Comparison of ENCODE assay signal across 17 cellular contexts in the genomic region with DNA sequence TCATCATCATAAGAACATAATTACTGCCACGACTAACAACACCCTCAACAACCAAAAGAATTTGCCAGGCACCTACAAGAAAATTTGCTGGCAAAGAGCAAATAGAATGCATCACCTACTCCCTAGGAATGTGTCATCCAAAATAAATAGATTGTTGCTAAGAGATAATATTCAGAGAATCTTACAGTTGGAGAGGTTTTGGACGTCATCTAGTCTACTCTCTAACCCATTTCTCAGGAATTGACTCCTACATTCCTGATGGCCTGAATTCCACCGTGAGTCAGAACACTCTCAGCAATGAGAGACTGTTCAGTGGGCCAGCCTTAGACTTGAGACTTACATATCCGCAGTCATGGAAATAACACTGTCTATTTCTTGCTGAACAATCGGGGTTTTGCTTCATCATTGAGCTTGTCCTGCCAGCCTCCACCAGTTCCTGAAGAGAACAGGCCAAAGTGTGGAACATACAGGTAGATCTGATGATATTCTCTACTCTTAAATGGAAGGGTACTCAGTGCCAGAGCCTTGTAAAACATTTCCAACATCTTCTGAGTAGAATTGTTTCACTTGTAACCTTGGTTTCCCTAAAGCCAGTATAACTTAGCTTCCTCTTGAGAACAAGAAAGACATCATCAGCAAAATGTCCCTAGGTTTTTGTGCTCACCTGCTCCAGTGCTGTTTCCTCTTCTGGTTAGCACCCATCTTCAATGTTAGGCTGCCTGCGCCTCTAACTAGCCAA. TPM values are rescaled to one million over a fixed set of nuclear protein-coding genes. Genes with fewer than 3 reads are reported as not detected.
DNase-seq lines count a peak whose midpoint lies in the region; ATAC-seq and TF ChIP-seq lines count a peak whose summit lies in the region.
"Had no signal": no experiment of that assay in that cellular context is flagged by ENCODE, and none has a peak within 500 bp of the region (broad histone marks: within the 10 kb centered on the region; RNA-seq: fewer than 3 reads in every experiment).

No MANE protein-coding gene starts in this region.

- no peaks in the 10 kb centered on the region for H3K9me2 ChIP-seq in SK-N-SH

- H3K4me3 ChIP-seq in SK-N-SH (ENCODE audit: low read depth in 2 of 2, low read length in 1 of 2) (peak overlapping the region; percentile 24 to 48; a peak in 3 of 4 replicates), retinal pigment epithelial cell (ENCODE audit: low read length) (no peak overlapping the region)
- H3K4me3 ChIP-seq: GM12878, lung, stomach had no signal

- no peaks in the 10 kb centered on the region for H3K36me3 ChIP-seq in SK-N-SH (replicated peaks in 1 of 2; ENCODE audit: control insufficient read depth in 1 of 2, insufficient read depth in 2 of 2, low read length in 1 of 2)
- H3K36me3 ChIP-seq: stomach had no signal

- TF ChIP-seq CTCF in SK-N-SH (IDR thresholded peaks at IDR 0.05): no peak
- TF ChIP-seq CTCF in retinal pigment epithelial cell (conservative IDR thresholded peaks at IDR 0.05; ENCODE audit: low read depth, low read length): no peak

- H3K9ac ChIP-seq in SK-N-SH: peak overlapping the region; percentile 89

- H3K4me1 ChIP-seq in SK-N-SH (ENCODE audit: control insufficient read depth in 1 of 2, insufficient read depth in 2 of 2, low read depth in 1 of 2, low read length in 1 of 2): peaks cover 2 to 42% of the 10 kb centered on the region in 2 experiments; a peak in 3 of 4 replicates

- peaks cover 63% of the 10 kb centered on the region for H3K79me2 ChIP-seq in SK-N-SH (ENCODE audit: insufficient read depth)

- no peak for ATAC-seq in GM19467 (IDR thresholded peaks at IDR 0.05; ENCODE audit: unreplicated experiment)
- ATAC-seq: GM12878 had no signal

- WGBS in SK-N-SH (ENCODE audit: low lambda C conversion rate): 13% methylated on average over 6 of the region's 6 CpGs

- DNase-seq in GM04504 (ENCODE audit: low read depth) (peak; percentile 96), SK-N-SH (no peak), fibroblast of peridontal ligament (ENCODE audit: extremely low read depth) (peak; percentile 95), retinal pigment epithelial cell (ENCODE audit: low read depth) (peak; percentile 64), SKM-1 (lab: John Stamatoyannopoulos, UW; ENCODE audit: unreplicated experiment) (no peak), cerebellar cortex (ENCODE audit: low spot score) (no peak)
- DNase-seq in activated CD8-positive, alpha-beta memory T cell treated with anti-CD3 and anti-CD28 coated beads, Interleukin-2, amount 50 U/mL, for 4 hours: no peak
- DNase-seq: activated T-cell treated with anti-CD3 and anti-CD28 coated beads, Interleukin-2, amount 50 U/mL, for 48 hours; MM.1S; NCI-H446 treated with DMSO at 0.1 percent for 48 hours; posterior cingulate gyrus; stimulated activated CD4-positive, alpha-beta T cell treated with anti-CD3 and anti-CD28 coated beads, Interleukin-4, amount 100 ng/mL, for 4 hours; stomach had no signal

- POLR2A ChIA-PET in SK-N-SH (lab: Yijun Ruan, JAX): no interaction called here

- no peaks in the 10 kb centered on the region for H3K9me3 ChIP-seq in SK-N-SH
- H3K9me3 ChIP-seq: stomach had no signal

- CTCF ChIA-PET in SK-N-SH (lab: Yijun Ruan, JAX): interaction anchor here (0.9 to 15.4 kb wide), 12 partner anchors 9 to 681 kb away, joined by 3 to 233 read pairs (median 16); a partner anchor contains a TSS

- H3K4me2 ChIP-seq in SK-N-SH: peak overlapping the region; percentile 68

- H4K20me1 ChIP-seq in SK-N-SH (ENCODE audit: insufficient read depth): no peaks in the 10 kb centered on the region

- no peaks in the 10 kb centered on the region for H3K27me3 ChIP-seq in SK-N-SH (ENCODE audit: insufficient read depth)

- TF ChIP-seq EP300 in SK-N-SH (IDR thresholded peaks at IDR 0.05; ENCODE audit: borderline replicate concordance in 1 of 2, low read depth in 1 of 2, low read length in 1 of 2): peak in 1 of 2 experiments; percentile 90; a peak in 2 of 4 replicates

- TF ChIP-seq RAD21 in SK-N-SH (IDR thresholded peaks at IDR 0.05; ENCODE audit: low read length): no peak

- H3K27ac ChIP-seq in SK-N-SH (ENCODE audit: low read depth in 2 of 2, low read length in 1 of 2): peak overlapping the region; percentile 34 to 99; a peak in 3 of 4 replicates
- H3K27ac ChIP-seq: stomach, VCaP had no signal

- H2AFZ ChIP-seq in SK-N-SH (ENCODE audit: low read depth): no peak overlapping the region

- H3F3A ChIP-seq in SK-N-SH (replicated peaks; ENCODE audit: insufficient read depth): peaks cover 45% of the 10 kb centered on the region

TF ChIP-seq in SK-N-SH, 30 proteins besides CTCF, POLR2A, EP300 and RAD21 (continues in another document):
- no peak for TF ChIP-seq MXI1 (IDR thresholded peaks at IDR 0.05; ENCODE audit: low read depth, low read length)
- TF ChIP-seq GATA2 (CRISPR knock-in tag; IDR thresholded peaks at IDR 0.05): no peak
- TF ChIP-seq, protein P1, sequence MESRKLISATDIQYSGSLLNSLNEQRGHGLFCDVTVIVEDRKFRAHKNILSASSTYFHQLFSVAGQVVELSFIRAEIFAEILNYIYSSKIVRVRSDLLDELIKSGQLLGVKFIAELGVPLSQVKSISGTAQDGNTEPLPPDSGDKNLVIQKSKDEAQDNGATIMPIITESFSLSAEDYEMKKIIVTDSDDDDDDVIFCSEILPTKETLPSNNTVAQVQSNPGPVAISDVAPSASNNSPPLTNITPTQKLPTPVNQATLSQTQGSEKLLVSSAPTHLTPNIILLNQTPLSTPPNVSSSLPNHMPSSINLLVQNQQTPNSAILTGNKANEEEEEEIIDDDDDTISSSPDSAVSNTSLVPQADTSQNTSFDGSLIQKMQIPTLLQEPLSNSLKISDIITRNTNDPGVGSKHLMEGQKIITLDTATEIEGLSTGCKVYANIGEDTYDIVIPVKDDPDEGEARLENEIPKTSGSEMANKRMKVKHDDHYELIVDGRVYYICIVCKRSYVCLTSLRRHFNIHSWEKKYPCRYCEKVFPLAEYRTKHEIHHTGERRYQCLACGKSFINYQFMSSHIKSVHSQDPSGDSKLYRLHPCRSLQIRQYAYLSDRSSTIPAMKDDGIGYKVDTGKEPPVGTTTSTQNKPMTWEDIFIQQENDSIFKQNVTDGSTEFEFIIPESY (IDR thresholded peaks at IDR 0.05; ENCODE audit: borderline replicate concordance, low read depth): peak; percentile 28; the same call in 1 of the 2 replicates
- TF ChIP-seq, protein P2, sequence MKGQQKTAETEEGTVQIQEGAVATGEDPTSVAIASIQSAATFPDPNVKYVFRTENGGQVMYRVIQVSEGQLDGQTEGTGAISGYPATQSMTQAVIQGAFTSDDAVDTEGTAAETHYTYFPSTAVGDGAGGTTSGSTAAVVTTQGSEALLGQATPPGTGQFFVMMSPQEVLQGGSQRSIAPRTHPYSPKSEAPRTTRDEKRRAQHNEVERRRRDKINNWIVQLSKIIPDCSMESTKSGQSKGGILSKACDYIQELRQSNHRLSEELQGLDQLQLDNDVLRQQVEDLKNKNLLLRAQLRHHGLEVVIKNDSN (IDR thresholded peaks at IDR 0.05; ENCODE audit: borderline replicate concordance, low read depth): no peak
- TF ChIP-seq SIN3A (IDR thresholded peaks at IDR 0.05; ENCODE audit: borderline replicate concordance, low read depth, low read length): 0 out of 2 replicates have a peak, but pooled peaks have one; percentile 17
- TF ChIP-seq MEF2A (IDR thresholded peaks at IDR 0.05; ENCODE audit: borderline replicate concordance, low read depth): no peak; the same call in 1 of the 2 replicates
- no peak for TF ChIP-seq RFX5 (IDR thresholded peaks at IDR 0.05; ENCODE audit: low read length)
- no peak for TF ChIP-seq CHD2 (IDR thresholded peaks at IDR 0.05; ENCODE audit: low read length, partially characterized antibody)
- TF ChIP-seq JUND (IDR thresholded peaks at IDR 0.05): peak; percentile 85
- no peak for TF ChIP-seq YY1 (IDR thresholded peaks at IDR 0.05; ENCODE audit: low read depth)
- TF ChIP-seq TEAD4 (IDR thresholded peaks at IDR 0.05; ENCODE audit: borderline replicate concordance, insufficient read depth): no peak; the same call in none of the 2 replicates
- no peak for TF ChIP-seq SMC3 (IDR thresholded peaks at IDR 0.05; ENCODE audit: low read depth, low read length)
- TF ChIP-seq, protein P3, sequence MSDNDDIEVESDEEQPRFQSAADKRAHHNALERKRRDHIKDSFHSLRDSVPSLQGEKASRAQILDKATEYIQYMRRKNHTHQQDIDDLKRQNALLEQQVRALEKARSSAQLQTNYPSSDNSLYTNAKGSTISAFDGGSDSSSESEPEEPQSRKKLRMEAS (IDR thresholded peaks at IDR 0.05; ENCODE audit: low read depth): no peak
- TF ChIP-seq TCF12 (IDR thresholded peaks at IDR 0.05): peak; percentile 77
- no peak for TF ChIP-seq EZH2phosphoT487 (IDR thresholded peaks at IDR 0.05; ENCODE audit: borderline replicate concordance, low read depth)
- TF ChIP-seq, protein P4, sequence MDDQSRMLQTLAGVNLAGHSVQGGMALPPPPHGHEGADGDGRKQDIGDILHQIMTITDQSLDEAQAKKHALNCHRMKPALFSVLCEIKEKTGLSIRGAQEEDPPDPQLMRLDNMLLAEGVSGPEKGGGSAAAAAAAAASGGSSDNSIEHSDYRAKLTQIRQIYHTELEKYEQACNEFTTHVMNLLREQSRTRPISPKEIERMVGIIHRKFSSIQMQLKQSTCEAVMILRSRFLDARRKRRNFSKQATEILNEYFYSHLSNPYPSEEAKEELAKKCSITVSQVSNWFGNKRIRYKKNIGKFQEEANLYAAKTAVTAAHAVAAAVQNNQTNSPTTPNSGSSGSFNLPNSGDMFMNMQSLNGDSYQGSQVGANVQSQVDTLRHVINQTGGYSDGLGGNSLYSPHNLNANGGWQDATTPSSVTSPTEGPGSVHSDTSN (IDR thresholded peaks at IDR 0.05): peak; percentile 74
- no peak for TF ChIP-seq RCOR1 (IDR thresholded peaks at IDR 0.05; ENCODE audit: low read length)
- TF ChIP-seq NRF1 (IDR thresholded peaks at IDR 0.05; ENCODE audit: low read depth, low read length): no peak
- TF ChIP-seq POLR2AphosphoS5 (IDR thresholded peaks at IDR 0.05; ENCODE audit: low read depth, low read length): peak; percentile 81
- TF ChIP-seq, protein P5, sequence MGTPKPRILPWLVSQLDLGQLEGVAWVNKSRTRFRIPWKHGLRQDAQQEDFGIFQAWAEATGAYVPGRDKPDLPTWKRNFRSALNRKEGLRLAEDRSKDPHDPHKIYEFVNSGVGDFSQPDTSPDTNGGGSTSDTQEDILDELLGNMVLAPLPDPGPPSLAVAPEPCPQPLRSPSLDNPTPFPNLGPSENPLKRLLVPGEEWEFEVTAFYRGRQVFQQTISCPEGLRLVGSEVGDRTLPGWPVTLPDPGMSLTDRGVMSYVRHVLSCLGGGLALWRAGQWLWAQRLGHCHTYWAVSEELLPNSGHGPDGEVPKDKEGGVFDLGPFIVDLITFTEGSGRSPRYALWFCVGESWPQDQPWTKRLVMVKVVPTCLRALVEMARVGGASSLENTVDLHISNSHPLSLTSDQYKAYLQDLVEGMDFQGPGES (IDR thresholded peaks at IDR 0.05; ENCODE audit: low read depth, low read length): no peak

RNA-seq across cellular contexts. Expression of a gene that starts 8.3 kb away (rescaled TPM):
- 3.2 and 3.7 TPM in 2 replicates for polyA plus RNA-seq in SK-N-SH (2012; rRNA removed)
- polyA plus RNA-seq in SK-N-SH (2012; cell fraction: cytosol; rRNA removed): 2.0 and 2.5 TPM in 2 replicates
- polyA plus RNA-seq in SK-N-SH (2012; cell fraction: nucleus; rRNA removed): 5.7 and 9.3 TPM in 2 replicates
- polyA plus RNA-seq: GM12878 had no signal

Comparison
In these comparisons a context has a peak if more than half of its experiments do, and no peak if none do; other contexts are left out.
1. DNase-seq: peak in GM04504 (single experiment), fibroblast of peridontal ligament (single experiment) and retinal pigment epithelial cell (single experiment); none in SK-N-SH (single experiment), activated CD8-positive, alpha-beta memory T cell treated with anti-CD3 and anti-CD28 coated beads, Interleukin-2, amount 50 U/mL, for 4 hours (single experiment), SKM-1 (single experiment) and cerebellar cortex (single experiment).